In the genomic region with DNA sequence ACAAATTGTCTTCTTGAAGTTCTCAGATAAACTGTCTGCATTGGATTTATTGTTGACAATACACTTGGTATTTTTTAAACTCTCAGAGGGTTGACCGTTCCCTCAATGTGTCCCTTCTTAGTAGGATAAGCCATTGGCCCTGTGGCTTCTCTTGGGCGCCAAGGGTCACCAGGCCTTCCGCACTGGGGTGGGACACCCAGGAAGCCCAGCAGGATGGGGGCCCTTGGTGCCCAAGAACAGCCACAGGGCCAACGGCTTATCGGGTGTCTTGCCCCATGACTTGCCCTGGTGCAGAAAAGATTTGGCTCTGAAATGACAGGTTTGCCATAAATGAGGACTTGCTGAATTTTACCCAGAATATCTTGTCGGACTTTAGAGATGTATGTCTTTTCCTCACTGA, we compare ENCODE assay signal across 4 cellular contexts.
"Had no signal": no experiment of that assay in that cellular context is flagged by ENCODE, and none has a peak within 500 bp of the region (broad histone marks: within the 10 kb centered on the region; RNA-seq: fewer than 3 reads in every experiment).

No MANE protein-coding gene starts in this region.

- H2AFZ ChIP-seq: GM23338 had no signal

- DNase-seq: H9, HCEC 1CT, IMR-90 had no signal

- ATAC-seq: GM23338 had no signal

- H3K4me3 ChIP-seq: GM23338 had no signal

- H3K4me2 ChIP-seq: GM23338 had no signal
